11 cellular contexts compared by ENCODE assay signal in the genomic region with DNA sequence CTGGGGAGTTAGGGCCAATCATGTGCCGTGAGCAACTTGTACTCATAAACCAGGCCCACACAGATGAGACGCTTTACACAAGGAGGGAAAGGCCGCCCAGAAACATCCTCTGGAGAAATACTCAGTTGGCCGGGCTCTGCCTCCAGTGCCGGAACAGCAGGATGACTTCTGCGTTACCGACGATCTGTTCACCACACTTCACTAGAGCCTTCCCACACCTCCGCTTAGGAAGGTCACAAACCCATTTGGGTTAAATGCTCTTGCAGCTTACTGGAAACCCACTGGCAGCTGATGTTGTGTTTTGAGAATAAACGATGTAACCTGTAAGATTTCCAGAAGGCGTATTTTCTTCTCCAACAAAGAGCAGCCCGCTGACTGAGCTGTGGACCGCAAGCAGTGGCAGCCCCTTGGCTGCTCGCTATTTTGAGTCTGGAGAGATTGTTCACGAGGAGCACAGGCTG. TPM values are rescaled to one million over a fixed set of nuclear protein-coding genes. Genes with fewer than 3 reads are reported as not detected.
DNase-seq lines count a peak whose midpoint lies in the region; ATAC-seq and TF ChIP-seq lines count a peak whose summit lies in the region.
"Had no signal": no experiment of that assay in that cellular context is flagged by ENCODE, and none has a peak within 500 bp of the region (broad histone marks: within the 10 kb centered on the region; RNA-seq: fewer than 3 reads in every experiment).

No MANE protein-coding gene starts in this region.

- TF ChIP-seq EP300 in neural cell (conservative IDR thresholded peaks at IDR 0.05; ENCODE audit: poor library complexity, severe bottlenecking) = no peak

- H3K27me3 ChIP-seq in neural cell (ENCODE audit: insufficient read depth, low read depth, low read length) = no peaks in the 10 kb centered on the region
- no peaks in the 10 kb centered on the region for H3K27me3 ChIP-seq in tibial artery
- H3K27me3 ChIP-seq: SJSA1 had no signal

- no peak overlapping the region for H2AFZ ChIP-seq in neural cell (ENCODE audit: low read depth, low read length)

- peaks cover 0 to 26% (median 15%) of the 10 kb centered on the region in 4 donors for H3K4me1 ChIP-seq in tibial artery

- no peak overlapping the region for H3K4me2 ChIP-seq in neural cell (ENCODE audit: low read length)

- in situ Hi-C loops in GM13976 (cut with MboI; ENCODE audit: low sequenced_read_pairs, unreplicated experiment) = no loop called here

- no peak for ATAC-seq in GM19397 (IDR thresholded peaks at IDR 0.05; ENCODE audit: unreplicated experiment)

- H3F3A ChIP-seq in neural cell (ENCODE audit: insufficient read depth, low read length, poor library complexity, severe bottlenecking) = no peaks in the 10 kb centered on the region

- no peak for TF ChIP-seq RAD21 in neural cell (conservative IDR thresholded peaks at IDR 0.05)

- intact Hi-C loops in tibial artery (cut with DNase I; ENCODE audit: low total_unique reads) = no loop called here

- H3K79me2 ChIP-seq in neural cell (replicated peaks; ENCODE audit: insufficient read depth, low read length) = no peaks in the 10 kb centered on the region

- H3K9ac ChIP-seq in neural cell (ENCODE audit: low read length) = peak overlapping the region; percentile 42

- DNase-seq in SK-N-DZ (ENCODE audit: low spot score) (peak; percentile 32), fibroblast of the aortic adventitia (ENCODE audit: low read depth) (peak; percentile 92), tibial artery (peak; percentile 74 to 81), SIG-M5 (lab: John Stamatoyannopoulos, UW) (no peak), OCI-M1 (lab: John Stamatoyannopoulos, UW) (no peak), GM13976 (ENCODE audit: low spot score) (no peak)
- DNase-seq: activated gamma-delta T cell treated with Interleukin-2 at 50 U/mL for 16 hours, NCI-H510A had no signal

- H4K20me1 ChIP-seq in neural cell (ENCODE audit: insufficient read depth) = no peaks in the 10 kb centered on the region

- H3K27ac ChIP-seq in neural cell (ENCODE audit: low read length) = no peak overlapping the region
- H3K27ac ChIP-seq in tibial artery = peak overlapping the region; percentile 60 to 65

- H3K9me3 ChIP-seq in neural cell (ENCODE audit: low read length) = no peaks in the 10 kb centered on the region
- peaks cover 0 to 8% (median 6%) of the 10 kb centered on the region in 3 donors for H3K9me3 ChIP-seq in tibial artery

- TF ChIP-seq CTCF in fibroblast of the aortic adventitia (IDR thresholded peaks at IDR 0.05; ENCODE audit: insufficient read depth, low read length) (no peak), neural cell (IDR thresholded peaks at IDR 0.05; ENCODE audit: poor library complexity, severe bottlenecking) (no peak), tibial artery (IDR thresholded peaks at IDR 0.05) (no peak), GM13976 (IDR thresholded peaks at IDR 0.05; ENCODE audit: borderline replicate concordance, control extremely low read depth, extremely low read depth, insufficient read depth, missing control alignments) (no peak)

- no peaks in the 10 kb centered on the region for H3K9me2 ChIP-seq in neural cell (ENCODE audit: insufficient read depth, low read length)

- H3K4me3 ChIP-seq in fibroblast of the aortic adventitia (ENCODE audit: low read depth, low read length) (peak overlapping the region; percentile 55), neural cell (ENCODE audit: low read length) (no peak overlapping the region), tibial artery (peak overlapping the region; percentile 28 to 36)
- H3K4me3 ChIP-seq: SJSA1 had no signal

- H3K36me3 ChIP-seq in neural cell (ENCODE audit: insufficient read depth, low read length) (no peaks in the 10 kb centered on the region), tibial artery (no peaks in the 10 kb centered on the region)
- H3K36me3 ChIP-seq: SJSA1 had no signal

TF ChIP-seq in neural cell, 6 proteins besides CTCF, POLR2A, EP300 and RAD21:
- TF ChIP-seq TAF1 (IDR thresholded peaks at IDR 0.05; ENCODE audit: low read depth) (no peak), EZH2 (IDR thresholded peaks at IDR 0.05; ENCODE audit: borderline replicate concordance, insufficient read depth, low read length, poor library complexity, severe bottlenecking) (no peak), MXI1 (conservative IDR thresholded peaks at IDR 0.05; ENCODE audit: poor library complexity, severe bottlenecking) (no peak), POLR2AphosphoS5 (IDR thresholded peaks at IDR 0.05) (no peak), SMC3 (conservative IDR thresholded peaks at IDR 0.05; ENCODE audit: poor library complexity) (no peak)
- TF ChIP-seq, protein P1, sequence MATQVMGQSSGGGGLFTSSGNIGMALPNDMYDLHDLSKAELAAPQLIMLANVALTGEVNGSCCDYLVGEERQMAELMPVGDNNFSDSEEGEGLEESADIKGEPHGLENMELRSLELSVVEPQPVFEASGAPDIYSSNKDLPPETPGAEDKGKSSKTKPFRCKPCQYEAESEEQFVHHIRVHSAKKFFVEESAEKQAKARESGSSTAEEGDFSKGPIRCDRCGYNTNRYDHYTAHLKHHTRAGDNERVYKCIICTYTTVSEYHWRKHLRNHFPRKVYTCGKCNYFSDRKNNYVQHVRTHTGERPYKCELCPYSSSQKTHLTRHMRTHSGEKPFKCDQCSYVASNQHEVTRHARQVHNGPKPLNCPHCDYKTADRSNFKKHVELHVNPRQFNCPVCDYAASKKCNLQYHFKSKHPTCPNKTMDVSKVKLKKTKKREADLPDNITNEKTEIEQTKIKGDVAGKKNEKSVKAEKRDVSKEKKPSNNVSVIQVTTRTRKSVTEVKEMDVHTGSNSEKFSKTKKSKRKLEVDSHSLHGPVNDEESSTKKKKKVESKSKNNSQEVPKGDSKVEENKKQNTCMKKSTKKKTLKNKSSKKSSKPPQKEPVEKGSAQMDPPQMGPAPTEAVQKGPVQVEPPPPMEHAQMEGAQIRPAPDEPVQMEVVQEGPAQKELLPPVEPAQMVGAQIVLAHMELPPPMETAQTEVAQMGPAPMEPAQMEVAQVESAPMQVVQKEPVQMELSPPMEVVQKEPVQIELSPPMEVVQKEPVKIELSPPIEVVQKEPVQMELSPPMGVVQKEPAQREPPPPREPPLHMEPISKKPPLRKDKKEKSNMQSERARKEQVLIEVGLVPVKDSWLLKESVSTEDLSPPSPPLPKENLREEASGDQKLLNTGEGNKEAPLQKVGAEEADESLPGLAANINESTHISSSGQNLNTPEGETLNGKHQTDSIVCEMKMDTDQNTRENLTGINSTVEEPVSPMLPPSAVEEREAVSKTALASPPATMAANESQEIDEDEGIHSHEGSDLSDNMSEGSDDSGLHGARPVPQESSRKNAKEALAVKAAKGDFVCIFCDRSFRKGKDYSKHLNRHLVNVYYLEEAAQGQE (IDR thresholded peaks at IDR 0.05; ENCODE audit: borderline replicate concordance) = no peak

RNA-seq across cellular contexts. Expression of a gene that starts 44.1 kb away (rescaled TPM):
- polyA plus RNA-seq in SK-N-DZ (2014; cell fraction: cytosol; rRNA removed) = 12.1 and 13.5 TPM in 2 replicates
- 4.6 and 5.3 TPM in 2 replicates for polyA plus RNA-seq in SK-N-DZ (2014; cell fraction: nucleus; rRNA removed)
- total RNA-seq in fibroblast of the aortic adventitia (ENCODE audit: low replicate concordance) = 63.9 and 109 TPM in 2 replicates
- polyA plus RNA-seq in neural cell = 0.42 and 0.76 TPM in 2 replicates
- polyA minus RNA-seq in neural cell = 0.24 and 0.58 TPM in 2 replicates

Comparison
In these comparisons a context has a peak if more than half of its experiments do, and no peak if none do; other contexts are left out.
1. DNase-seq: peak in SK-N-DZ (single experiment), fibroblast of the aortic adventitia (single experiment) and tibial artery (2 of 2); none in SIG-M5 (single experiment), OCI-M1 (single experiment) and GM13976 (single experiment).